15 cellular contexts compared by ENCODE assay signal in genomic region chr7:80726731-80727130, GRCh38.
"Had no signal": no experiment of that assay in that cellular context is flagged by ENCODE, and none has a peak within 500 bp of the region (broad histone marks: within the 10 kb centered on the region; RNA-seq: fewer than 3 reads in every experiment).

No MANE protein-coding gene starts in this region.

- H3K36me3 ChIP-seq: heart right ventricle, neutrophil had no signal

- H3K4me3 Mint-ChIP-seq: activated CD4-positive, alpha-beta T cell treated with anti-CD3 and anti-CD28 coated beads, Interleukin-2, amount 10 ng/mL, durations not matched to agents 7 days and 5 days; activated T-helper 17 cell treated with anti-CD3 and anti-CD28 coated beads, Interleukin-2, amount 50 U/mL, for 72 hours; central memory CD8-positive, alpha-beta T cell had no signal

- H3K9me3 Mint-ChIP-seq: activated CD4-positive, alpha-beta T cell treated with anti-CD3 and anti-CD28 coated beads, Interleukin-2, amount 10 ng/mL, durations not matched to agents 7 days and 5 days; activated T-helper 17 cell treated with anti-CD3 and anti-CD28 coated beads, Interleukin-2, amount 50 U/mL, for 72 hours had no signal

- DNase-seq: activated CD4-positive, alpha-beta T cell treated with anti-CD3 and anti-CD28 coated beads, Interleukin-2, amount 10 ng/mL, durations not matched to agents 7 days and 5 days; activated CD4-positive, CD25-positive, alpha-beta regulatory T cell; activated CD8-positive, alpha-beta memory T cell treated with anti-CD3 and anti-CD28 coated beads for 24 hours; activated naive CD4-positive, alpha-beta T cell treated with anti-CD3 and anti-CD28 coated beads, Interleukin-2, amount 50 U/mL, for 16 hours; cortex of kidney; effector CD8-positive, alpha-beta T cell; foreskin melanocyte; heart right ventricle; kidney; left ventricle myocardium superior; stimulated activated CD4-positive, alpha-beta T cell treated with anti-CD3 and anti-CD28 coated beads, Interleukin-15, amount 100 ng/mL, for 24 hours; stimulated activated CD4-positive, alpha-beta T cell treated with anti-CD3 and anti-CD28 coated beads, Interleukin-4, amount 100 ng/mL, for 24 hours had no signal

- H3K27ac Mint-ChIP-seq: activated CD4-positive, alpha-beta T cell treated with anti-CD3 and anti-CD28 coated beads, Interleukin-2, amount 10 ng/mL, durations not matched to agents 7 days and 5 days; activated T-helper 17 cell treated with anti-CD3 and anti-CD28 coated beads, Interleukin-2, amount 50 U/mL, for 72 hours had no signal

- H3K27ac ChIP-seq: heart right ventricle, neutrophil had no signal

- H3K27me3 Mint-ChIP-seq: activated CD4-positive, alpha-beta T cell treated with anti-CD3 and anti-CD28 coated beads, Interleukin-2, amount 10 ng/mL, durations not matched to agents 7 days and 5 days; activated T-helper 17 cell treated with anti-CD3 and anti-CD28 coated beads, Interleukin-2, amount 50 U/mL, for 72 hours; central memory CD8-positive, alpha-beta T cell had no signal

- H3K4me1 Mint-ChIP-seq: activated CD4-positive, alpha-beta T cell treated with anti-CD3 and anti-CD28 coated beads, Interleukin-2, amount 10 ng/mL, durations not matched to agents 7 days and 5 days; activated T-helper 17 cell treated with anti-CD3 and anti-CD28 coated beads, Interleukin-2, amount 50 U/mL, for 72 hours; central memory CD8-positive, alpha-beta T cell had no signal

- FAIRE-seq: kidney had no signal

- H3K4me3 ChIP-seq: heart right ventricle had no signal

- H3K27me3 ChIP-seq: heart right ventricle, neutrophil had no signal

- H3K9me3 ChIP-seq: heart right ventricle, neutrophil had no signal

- ATAC-seq: activated T-helper 17 cell treated with anti-CD3 and anti-CD28 coated beads, Interleukin-2, amount 50 U/mL, for 72 hours; heart right ventricle; left ventricle myocardium superior had no signal
